In the genomic region with DNA sequence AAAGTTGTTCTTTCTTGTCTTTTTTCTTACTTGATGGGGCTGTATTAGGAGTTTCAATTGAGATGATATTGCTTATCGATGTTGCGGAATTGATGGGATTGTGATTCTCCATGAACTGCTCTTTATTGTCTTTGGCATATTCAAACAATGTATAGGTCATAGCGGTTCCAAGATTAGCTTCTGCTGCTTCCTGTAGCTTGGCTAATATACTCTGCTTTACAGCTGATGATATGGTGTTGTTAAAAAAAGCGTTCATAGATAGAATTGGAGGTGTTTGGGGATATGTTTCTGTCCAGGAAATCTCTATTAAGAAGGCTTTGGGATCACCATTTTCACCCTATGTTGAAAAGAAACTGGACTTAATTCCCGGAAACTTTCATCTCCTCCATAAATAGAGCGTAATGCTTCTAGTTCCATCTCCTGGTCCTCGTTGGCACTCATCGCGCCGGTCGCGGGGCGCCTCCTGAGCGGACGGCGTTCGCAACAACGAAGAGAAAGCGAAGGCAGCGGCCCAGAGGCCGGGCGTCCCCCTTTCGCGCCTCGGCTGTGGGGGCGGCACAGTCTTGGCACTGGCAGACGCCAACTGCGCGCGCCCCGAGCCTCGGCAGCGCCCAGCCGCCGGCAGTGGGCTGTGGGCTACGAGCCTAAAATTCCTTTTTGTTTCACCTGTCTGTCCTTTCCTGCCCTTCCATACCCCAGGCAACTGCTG, we compare ENCODE assay signal across 8 cellular contexts.
DNase-seq lines count a peak whose midpoint lies in the region; ATAC-seq and TF ChIP-seq lines count a peak whose summit lies in the region.
"Not testable (repeated sequence)": the region's sequence is repeated elsewhere in the genome, so short reads cannot be mapped to it uniquely, and the experiment has no call there.

No MANE protein-coding gene starts in this region.

- CTCF ChIA-PET in naive thymus-derived CD4-positive, alpha-beta T cell (lab: Charles Lee), result not testable (repeated sequence)

- peaks cover 50% of the 10 kb centered on the region for H3K27me3 Mint-ChIP-seq in activated naive CD8-positive, alpha-beta T cell treated with anti-CD3 and anti-CD28 coated beads, Interleukin-2, amount 10 ng/mL, durations not matched to agents 7 days and 5 days
- peaks cover 27 to 45% (median 33%) of the 10 kb centered on the region in 5 donors for H3K27me3 Mint-ChIP-seq in naive thymus-derived CD4-positive, alpha-beta T cell

- H3K27ac ChIP-seq in DND-41 (ENCODE audit: low read length); Peyer's patch; naive thymus-derived CD4-positive, alpha-beta T cell (ENCODE audit: low read depth, low read length); testis: not testable (repeated sequence)

- not testable (repeated sequence) for H3K4me2 ChIP-seq in DND-41 (ENCODE audit: insufficient read depth, low read length)

- not testable (repeated sequence) for H3K36me3 ChIP-seq in DND-41 (ENCODE audit: insufficient read depth, low read length); Peyer's patch; naive thymus-derived CD4-positive, alpha-beta T cell (ENCODE audit: control insufficient read depth in 2 of 3, insufficient read depth in 3 of 3, low read length in 3 of 3); testis (ENCODE audit: low read depth, missing control alignments)

- peak overlapping the region; percentile 89 for H3K4me3 Mint-ChIP-seq in activated naive CD8-positive, alpha-beta T cell treated with anti-CD3 and anti-CD28 coated beads, Interleukin-2, amount 10 ng/mL, durations not matched to agents 7 days and 5 days
- peak overlapping the region; percentile 63 to 94 (median 85) for H3K4me3 Mint-ChIP-seq in naive thymus-derived CD4-positive, alpha-beta T cell

- H3K79me2 ChIP-seq in DND-41 (ENCODE audit: insufficient read depth, low read length), result not testable (repeated sequence)

- H3K4me3 ChIP-seq in DND-41 (ENCODE audit: low read depth in 1 of 2, low read length in 2 of 2); naive thymus-derived CD4-positive, alpha-beta T cell (ENCODE audit: low read length): not testable (repeated sequence)
- H3K4me3 ChIP-seq in Peyer's patch (peak overlapping the region in 3 of 4 donors; percentile 8 to 39 (median 38)), fibroblast of pulmonary artery (replicated peaks; ENCODE audit: low read depth, low read length) (peak overlapping the region; percentile 31), testis (peak overlapping the region; percentile 9 to 27)

- not testable (repeated sequence) for H3K27ac Mint-ChIP-seq in activated naive CD8-positive, alpha-beta T cell treated with anti-CD3 and anti-CD28 coated beads, Interleukin-2, amount 10 ng/mL, durations not matched to agents 7 days and 5 days; naive thymus-derived CD4-positive, alpha-beta T cell

- POLR2A ChIA-PET in activated naive CD8-positive, alpha-beta T cell treated with anti-CD3 and anti-CD28 coated beads, Interleukin-2, amount 10 ng/mL, durations not matched to agents 7 days and 5 days (lab: Charles Lee); naive thymus-derived CD4-positive, alpha-beta T cell (lab: Charles Lee): not testable (repeated sequence)

- H4K20me1 ChIP-seq in DND-41 (ENCODE audit: insufficient read depth, low read length), result not testable (repeated sequence)

- H3K9ac ChIP-seq in DND-41 (ENCODE audit: low read depth, low read length), result not testable (repeated sequence)

- H3K36me3 Mint-ChIP-seq in activated naive CD8-positive, alpha-beta T cell treated with anti-CD3 and anti-CD28 coated beads, Interleukin-2, amount 10 ng/mL, durations not matched to agents 7 days and 5 days; naive thymus-derived CD4-positive, alpha-beta T cell: not testable (repeated sequence)

- not testable (repeated sequence) for H2AFZ ChIP-seq in DND-41 (ENCODE audit: low read depth, low read length)

- not testable (repeated sequence) for H3K4me1 ChIP-seq in DND-41 (ENCODE audit: insufficient read depth, low read length); Peyer's patch; naive thymus-derived CD4-positive, alpha-beta T cell (ENCODE audit: control insufficient read depth in 2 of 2, insufficient read depth in 2 of 2, low read length in 2 of 2); testis

- not testable (repeated sequence) for DNase-seq in DND-41; Peyer's patch; activated naive CD8-positive, alpha-beta T cell treated with anti-CD3 and anti-CD28 coated beads, Interleukin-2, amount 10 ng/mL, durations not matched to agents 7 days and 5 days; fibroblast of pulmonary artery (ENCODE audit: low read depth); naive thymus-derived CD4-positive, alpha-beta T cell; testis

- ATAC-seq in DND-41 (ENCODE audit: insufficient read depth, low read depth) (peak; percentile 99), GM21367 (IDR thresholded peaks at IDR 0.05; ENCODE audit: unreplicated experiment) (peak; percentile 78), HG02981 (IDR thresholded peaks at IDR 0.05; ENCODE audit: unreplicated experiment) (peak; percentile 93)
- peak; percentile 97 for ATAC-seq in activated naive CD8-positive, alpha-beta T cell treated with anti-CD3 and anti-CD28 coated beads, Interleukin-2, amount 10 ng/mL, durations not matched to agents 7 days and 5 days (ENCODE audit: low read depth)
- ATAC-seq in naive thymus-derived CD4-positive, alpha-beta T cell, result peak; percentile 95

- H3K9me3 ChIP-seq in DND-41 (ENCODE audit: insufficient read depth, low read length, severe bottlenecking); Peyer's patch; naive thymus-derived CD4-positive, alpha-beta T cell (ENCODE audit: control insufficient read depth in 2 of 3, low read length in 3 of 3); testis: not testable (repeated sequence)

- TF ChIP-seq POLR2A in Peyer's patch (IDR thresholded peaks at IDR 0.05); testis (IDR thresholded peaks at IDR 0.05): not testable (repeated sequence)

- not testable (repeated sequence) for TF ChIP-seq CTCF in DND-41 (IDR thresholded peaks at IDR 0.05; ENCODE audit: borderline replicate concordance, extremely low read depth, low read length, poor library complexity, severe bottlenecking); Peyer's patch (IDR thresholded peaks at IDR 0.05); fibroblast of pulmonary artery (IDR thresholded peaks at IDR 0.05; ENCODE audit: low read length, missing control alignments); testis (IDR thresholded peaks at IDR 0.05)

- WGBS in testis, 2 donors, result 6 to 10% methylated on average over 36 of the region's 36 CpGs

- H3K4me1 Mint-ChIP-seq in activated naive CD8-positive, alpha-beta T cell treated with anti-CD3 and anti-CD28 coated beads, Interleukin-2, amount 10 ng/mL, durations not matched to agents 7 days and 5 days, result not testable (repeated sequence)
- peaks cover 6 to 15% (median 9%) of the 10 kb centered on the region in 7 donors for H3K4me1 Mint-ChIP-seq in naive thymus-derived CD4-positive, alpha-beta T cell

- not testable (repeated sequence) for H3K9me3 Mint-ChIP-seq in activated naive CD8-positive, alpha-beta T cell treated with anti-CD3 and anti-CD28 coated beads, Interleukin-2, amount 10 ng/mL, durations not matched to agents 7 days and 5 days; naive thymus-derived CD4-positive, alpha-beta T cell

- H3K27me3 ChIP-seq in DND-41 (ENCODE audit: insufficient read depth, low read length, poor library complexity); Peyer's patch; naive thymus-derived CD4-positive, alpha-beta T cell (ENCODE audit: control insufficient read depth in 2 of 2, insufficient read depth in 2 of 2, low read length in 2 of 2); testis: not testable (repeated sequence)

- intact Hi-C loops in naive thymus-derived CD4-positive, alpha-beta T cell (cut with micrococcal nuclease); testis (cut with DNase I; ENCODE audit: low total_unique reads): not testable (repeated sequence)
